In the genomic region with DNA sequence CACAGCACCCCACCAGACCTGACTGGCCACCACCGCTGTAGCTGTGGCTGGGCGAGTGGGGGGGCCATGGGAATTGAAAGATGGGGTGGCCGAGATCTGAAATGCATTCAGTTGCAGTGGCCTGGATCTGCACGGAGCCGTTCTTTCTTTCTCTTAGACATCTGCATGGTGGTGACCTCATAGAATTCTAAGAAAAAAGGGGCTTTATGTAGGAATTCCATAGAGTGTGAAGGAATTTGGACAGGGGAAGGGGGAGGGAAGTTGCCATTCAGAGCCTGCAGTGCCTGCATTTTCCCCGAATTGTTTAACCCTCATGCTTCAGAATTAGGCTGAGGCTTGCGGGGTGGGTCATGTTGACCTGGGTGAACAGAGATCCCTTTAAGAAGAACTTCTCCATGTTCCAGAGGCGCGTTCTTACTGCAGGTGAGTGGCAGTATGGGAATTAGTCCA, we compare ENCODE assay signal across 14 cellular contexts. TPM values are rescaled to one million over a fixed set of nuclear protein-coding genes. Genes with fewer than 3 reads are reported as not detected.
DNase-seq lines count a peak whose midpoint lies in the region; ATAC-seq, FAIRE-seq and TF ChIP-seq lines count a peak whose summit lies in the region.
"Had no signal": no experiment of that assay in that cellular context is flagged by ENCODE, and none has a peak within 500 bp of the region (broad histone marks: within the 10 kb centered on the region; RNA-seq: fewer than 3 reads in every experiment).

No MANE protein-coding gene starts in this region.

- intact Hi-C loops in Right ventricle myocardium inferior (cut with DNase I) (no loop called here), Right ventricle myocardium superior (cut with DNase I) (no loop called here), K562 (cut with micrococcal nuclease) (no loop called here), PC-9 (cut with micrococcal nuclease; ENCODE audit: unreplicated experiment) (loop anchor here (10.0 kb wide), 1 partner anchor 218 kb away; no protein-coding TSS in a partner anchor)

- H3K4me3 ChIP-seq in K562 (no peak overlapping the region), mesendoderm (ENCODE audit: low read length) (no peak overlapping the region), PC-9 (no peak overlapping the region)

- FAIRE-seq in K562 (lab: Jason Lieb, UNC) = no peak
- FAIRE-seq: A204.1, G401.6, pancreas had no signal

- no peak overlapping the region for H4K8ac ChIP-seq in mesendoderm (ENCODE audit: low read depth, low read length)

- H3K4me1 ChIP-seq in K562 (replicated peaks in 1 of 2; ENCODE audit: control insufficient read depth in 2 of 2, insufficient read depth in 2 of 2, low read length in 2 of 2) (peaks cover 12 to 24% of the 10 kb centered on the region in 2 experiments; a peak in 4 of 5 replicates), mesendoderm (ENCODE audit: control insufficient read depth, low read depth, low read length) (peaks cover 9% of the 10 kb centered on the region), PC-9 (replicated peaks; ENCODE audit: insufficient read depth) (peaks cover 33% of the 10 kb centered on the region)

- H3K4me2 ChIP-seq in K562 (ENCODE audit: insufficient read depth, low read length) (no peak overlapping the region), mesendoderm (ENCODE audit: low read length) (no peak overlapping the region), PC-9 (no peak overlapping the region)

- POLR2A ChIA-PET in K562 (lab: Yijun Ruan, JAX) = no interaction called here
- POLR2A ChIA-PET in PC-9 (lab: Charles Lee; ENCODE audit: unreplicated experiment) = interaction anchor here (0.6 kb wide), 1 partner anchor 48 kb away, joined by 6 read pairs; no protein-coding TSS in a partner anchor

- H3K27me3 Mint-ChIP-seq in type B pancreatic cell = peaks cover 12% of the 10 kb centered on the region

- H3K36me3 ChIP-seq in K562 (ENCODE audit: control insufficient read depth, insufficient read depth, low read length) (no peaks in the 10 kb centered on the region; the same call in 2 of the 3 replicates), mesendoderm (ENCODE audit: control insufficient read depth, insufficient read depth, low read length) (no peaks in the 10 kb centered on the region), PC-9 (ENCODE audit: low read depth) (no peaks in the 10 kb centered on the region)
- H3K36me3 ChIP-seq: pancreas had no signal

- peaks cover 33% of the 10 kb centered on the region for H3K4me1 Mint-ChIP-seq in type B pancreatic cell (ENCODE audit: unreplicated experiment)

- H3K18ac ChIP-seq in mesendoderm (ENCODE audit: low read length) = no peak overlapping the region

- H3K4ac ChIP-seq in mesendoderm (ENCODE audit: low read depth, low read length) = no peak overlapping the region

- no peak overlapping the region for H4K5ac ChIP-seq in mesendoderm (ENCODE audit: low read length)

- peak overlapping the region; percentile 50 for H3K27ac Mint-ChIP-seq in type B pancreatic cell
- H3K27ac Mint-ChIP-seq: activated T-helper 1 cell treated with anti-CD3 and anti-CD28 coated beads, Interleukin-12 subunit alpha, Interleukin-12 subunit beta, Interleukin-2, Interleukin-4 antibody, amounts not matched to agents 30 ng/mL and 10 ng/mL and 1 ng/mL, durations not matched to agents 14 hours and 24 hours and 36 hours had no signal

- H2BK120ac ChIP-seq in mesendoderm (ENCODE audit: low read depth, low read length) = no peak overlapping the region

- no peak overlapping the region for H3K56ac ChIP-seq in mesendoderm (ENCODE audit: low read length)

- H2AFZ ChIP-seq in K562 (ENCODE audit: low read depth, low read length) (no peak overlapping the region), PC-9 (no peak overlapping the region)

- peak overlapping the region; percentile 3 for H2BK15ac ChIP-seq in mesendoderm (replicated peaks; ENCODE audit: low read depth)

- DNase-seq in Right ventricle myocardium inferior (ENCODE audit: missing footprints) = peak; percentile 7
- no peak for DNase-seq in Right ventricle myocardium superior
- DNase-seq in K562 (ENCODE audit: extremely low read depth in 1 of 4, low spot score in 3 of 4) = no peak
- peak; percentile 72 for DNase-seq in mesendoderm
- no peak for DNase-seq in type B pancreatic cell (ENCODE audit: extremely low spot score, unreplicated experiment)
- DNase-seq in NCI-H146 treated with DMSO at 0.1 percent for 48 hours (lab: John Stamatoyannopoulos, UW; ENCODE audit: unreplicated experiment) = no peak
- no peak for DNase-seq in PC-9
- DNase-seq: dermis blood vessel endothelial cell, NCI-H187 had no signal

- no peak overlapping the region for H2AK5ac ChIP-seq in mesendoderm (ENCODE audit: low read length)

- H3K79me2 ChIP-seq in K562 (ENCODE audit: control insufficient read depth, insufficient read depth, low read length) = peaks cover 27% of the 10 kb centered on the region
- peaks cover 21% of the 10 kb centered on the region for H3K79me2 ChIP-seq in mesendoderm (ENCODE audit: control insufficient read depth, insufficient read depth, low read length)
- H3K79me2 ChIP-seq in PC-9 (ENCODE audit: low read depth) = peaks cover 78% of the 10 kb centered on the region

- H3K9me1 ChIP-seq in K562 (ENCODE audit: control insufficient read depth, insufficient read depth, low read length) = no peaks in the 10 kb centered on the region

- H3K9ac ChIP-seq in K562 (ENCODE audit: insufficient read depth in 1 of 2, low read depth in 2 of 2, low read length in 2 of 2) (no peak overlapping the region), mesendoderm (ENCODE audit: low read length) (no peak overlapping the region)

- in situ Hi-C loops in K562 (cut with MboI) = loop anchor here (5.0 kb wide), 1 partner anchor 55 kb away; no protein-coding TSS in a partner anchor

- H4K20me1 ChIP-seq in K562 (replicated peaks; ENCODE audit: control insufficient read depth, insufficient read depth, low read length) = peaks cover 12% of the 10 kb centered on the region; the same call in 1 of the 2 replicates
- peaks cover 30% of the 10 kb centered on the region for H4K20me1 ChIP-seq in PC-9 (ENCODE audit: insufficient read depth)

- no peaks in the 10 kb centered on the region for H3K9me2 ChIP-seq in PC-9 (ENCODE audit: insufficient read depth)

- CTCF ChIA-PET in K562 (lab: Yijun Ruan, JAX; ENCODE audit: low intra/inter-chr PET ratio) (no interaction called here), PC-9 (lab: Charles Lee) (no interaction called here)

- H3K36me3 Mint-ChIP-seq in type B pancreatic cell = no peaks in the 10 kb centered on the region

- H3K23ac ChIP-seq in mesendoderm (ENCODE audit: low read length) = no peak overlapping the region

- H2BK5ac ChIP-seq in mesendoderm (ENCODE audit: low read length) = no peak overlapping the region

- TF ChIP-seq EP300 in K562 (IDR thresholded peaks at IDR 0.05; ENCODE audit: low read length) = no peak

- H3K79me1 ChIP-seq in mesendoderm (ENCODE audit: low read length) = peaks cover 19% of the 10 kb centered on the region

- TF ChIP-seq POLR2A in K562 (conservative IDR thresholded peaks at IDR 0.05) = no peak

- no peak for TF ChIP-seq RAD21 in K562 (CRISPR knock-in tag; conservative IDR thresholded peaks at IDR 0.05 in 1 of 2, IDR thresholded peaks at IDR 0.05 in 1 of 2)

- ATAC-seq in Right ventricle myocardium inferior = no peak
- no peak for ATAC-seq in Right ventricle myocardium superior (ENCODE audit: poor library complexity)
- no peak for ATAC-seq in K562
- ATAC-seq in HG03097 (IDR thresholded peaks at IDR 0.05; ENCODE audit: low FRiP score, unreplicated experiment) = no peak
- ATAC-seq: pancreas had no signal

- TF ChIP-seq CTCF in K562 (IDR thresholded peaks at IDR 0.05 in 2 of 3, conservative IDR thresholded peaks at IDR 0.05 in 1 of 3; ENCODE audit: insufficient read depth in 2 of 3, low read depth in 1 of 3, low read length in 3 of 3) (no peak), type B pancreatic cell (conservative IDR thresholded peaks at IDR 0.05) (no peak), PC-9 (conservative IDR thresholded peaks at IDR 0.05) (no peak)

- H3F3A ChIP-seq in PC-9 (ENCODE audit: insufficient read depth, low read depth) = peaks cover 31% of the 10 kb centered on the region

- H3K27me3 ChIP-seq in K562 (ENCODE audit: control insufficient read depth in 2 of 2, insufficient read depth in 2 of 2, low read length in 2 of 2) (no peaks in the 10 kb centered on the region), mesendoderm (ENCODE audit: insufficient read depth, low read length, poor library complexity) (no peaks in the 10 kb centered on the region), PC-9 (ENCODE audit: insufficient read depth, low read depth) (no peaks in the 10 kb centered on the region)
- H3K27me3 ChIP-seq: pancreas had no signal

- WGBS in K562 (ENCODE audit: insufficient coverage, low coverage, missing lambda C conversion rate) = 66% methylated on average over 9 of the region's 9 CpGs
- WGBS in mesendoderm (ENCODE audit: extremely low coverage, insufficient coverage, low lambda C conversion rate) = no CpG with 5 or more reads among the region's 9 CpGs

- no peaks in the 10 kb centered on the region for H3K9me3 Mint-ChIP-seq in type B pancreatic cell
- H3K9me3 Mint-ChIP-seq: activated T-helper 1 cell treated with anti-CD3 and anti-CD28 coated beads, Interleukin-12 subunit alpha, Interleukin-12 subunit beta, Interleukin-2, Interleukin-4 antibody, amounts not matched to agents 30 ng/mL and 10 ng/mL and 1 ng/mL, durations not matched to agents 14 hours and 24 hours and 36 hours had no signal

- H3K27ac ChIP-seq in K562 (ENCODE audit: extremely low read depth, low read depth, low read length) (no peak overlapping the region), mesendoderm (ENCODE audit: low read depth, low read length) (peak overlapping the region; percentile 18), PC-9 (no peak overlapping the region)

- H3K9me3 ChIP-seq in K562 (replicated peaks; ENCODE audit: control insufficient read depth, insufficient read depth, low read depth, low read length) (no peaks in the 10 kb centered on the region), PC-9 (ENCODE audit: insufficient read depth, low read depth) (no peaks in the 10 kb centered on the region)
- H3K9me3 ChIP-seq: pancreas had no signal

- H3K4me3 Mint-ChIP-seq in type B pancreatic cell = no peak overlapping the region
- H3K4me3 Mint-ChIP-seq: activated T-helper 1 cell treated with anti-CD3 and anti-CD28 coated beads, Interleukin-12 subunit alpha, Interleukin-12 subunit beta, Interleukin-2, Interleukin-4 antibody, amounts not matched to agents 30 ng/mL and 10 ng/mL and 1 ng/mL, durations not matched to agents 14 hours and 24 hours and 36 hours had no signal

- no TSS peak for BruUV-seq in K562 (replicated peaks; lab: Mats Ljungman, UMichigan)
- no TSS peak for BruUV-seq in PC-9 (replicated peaks; lab: Mats Ljungman, UMichigan)

RNA-seq across cellular contexts. Expression of gene NEK6, which starts 4.9 kb away (rescaled TPM):
- 10.5 TPM for total RNA-seq in Right ventricle myocardium inferior
- 10.3 TPM for total RNA-seq in Right ventricle myocardium superior
- total RNA-seq in K562 (2011; cell fraction: chromatin; rRNA removed; ENCODE audit: low replicate concordance) = 11.0 and 26.4 TPM in 2 replicates
- total RNA-seq in K562 (2011; cell fraction: nucleolus; rRNA removed) = 6.4 and 7.7 TPM in 2 replicates
- 8.4 and 9.9 TPM in 2 replicates for total RNA-seq in K562 (2011; cell fraction: nucleoplasm; rRNA removed)
- 8.0 and 11.4 TPM in 2 replicates for total RNA-seq in K562 (2014; rRNA removed)
- total RNA-seq in K562 (2014; rRNA removed; fragmentation: Illumina TruSeq; extraction: Trizol) = 6.1 and 6.9 TPM in 2 replicates
- 7.9 and 8.4 TPM in 2 replicates for total RNA-seq in K562 (2015; rRNA removed; fragmentation: Illumina TruSeq; extraction: Trizol)
- total RNA-seq in K562 (2021) = 19.0 and 19.7 TPM in 2 replicates
- 12.1 and 27.8 TPM in 2 replicates for polyA plus RNA-seq in K562 (2011; rRNA removed)
- polyA plus RNA-seq in K562 (2011; cell fraction: cytosol; rRNA removed) = 20.4 and 25.6 TPM in 2 replicates
- polyA plus RNA-seq in K562 (2011; cell fraction: nucleus; rRNA removed) = 13.6 and 24.6 TPM in 2 replicates
- 8.5 and 12.5 TPM in 2 replicates for polyA plus RNA-seq in K562 (2012)
- 12.5 and 12.9 TPM in 2 replicates for polyA plus RNA-seq in K562 (2014; fragmentation: Illumina TruSeq; extraction: Trizol)
- polyA plus RNA-seq in K562 (2014; fragmentation: Nextera tagmentation; extraction: Ambion mirVana) = 1 to 10 TPM; 3.1 to 3.5 TPM
- polyA plus RNA-seq in K562 (2014; rRNA removed) = 9.5 and 13.1 TPM in 2 replicates
- 24.9 and 49.3 TPM in 2 replicates for polyA minus RNA-seq in K562 (2011; rRNA and poly(A)+ RNA removed)
- 10.0 and 18.9 TPM in 2 replicates for polyA minus RNA-seq in K562 (2011; cell fraction: cytosol; rRNA and poly(A)+ RNA removed)
- 4.8 and 27.3 TPM in 2 replicates for polyA minus RNA-seq in K562 (2011; cell fraction: nucleus; rRNA and poly(A)+ RNA removed)
- 12.8 TPM for polyA plus RNA-seq in mesendoderm (2013, experiment 1 of 2)
- 13.7 TPM for polyA plus RNA-seq in mesendoderm (2013, experiment 2 of 2)
- total RNA-seq in type B pancreatic cell (ENCODE audit: low replicate concordance) = 4.6 and 19.3 TPM in 2 replicates
- 48.1 and 57.9 TPM in 2 replicates for total RNA-seq in PC-9 (2021)

Comparison
In these comparisons a context has a peak if more than half of its experiments do, and no peak if none do; other contexts are left out.
1. DNase-seq: peak in Right ventricle myocardium inferior (single experiment) and mesendoderm (single experiment); none in Right ventricle myocardium superior (single experiment), K562 (0 of 4), type B pancreatic cell (single experiment), NCI-H146 treated with DMSO at 0.1 percent for 48 hours (single experiment) and PC-9 (0 of 2).